ENCODE assay signal across 20 cellular contexts in genomic region chr21:8994640-8995511, GRCh38.
A peak's percentile ranks its signal among the peaks of the same experiment; 100 is the strongest.
DNase-seq lines count a peak whose midpoint lies in the region; ATAC-seq, FAIRE-seq and TF ChIP-seq lines count a peak whose summit lies in the region.
"Had no signal": no experiment of that assay in that cellular context is flagged by ENCODE, and none has a peak within 500 bp of the region (broad histone marks: within the 10 kb centered on the region; RNA-seq: fewer than 3 reads in every experiment).

No MANE protein-coding gene starts in this region.

- no peak for TF ChIP-seq CTCF in CD8-positive, alpha-beta T cell (IDR thresholded peaks at IDR 0.05)
- TF ChIP-seq CTCF in type B pancreatic cell (conservative IDR thresholded peaks at IDR 0.05): no peak

- peak; percentile 95 for FAIRE-seq in TTC549 (lab: Jason Lieb, UNC)

- no peak for ATAC-seq in CD8-positive, alpha-beta T cell
- ATAC-seq in HG02642 (IDR thresholded peaks at IDR 0.05; ENCODE audit: poor library complexity, unreplicated experiment): no peak

- H3K36me3 ChIP-seq in Karpas-422 (ENCODE audit: insufficient read depth, low read length): no peaks in the 10 kb centered on the region
- no peaks in the 10 kb centered on the region for H3K36me3 ChIP-seq in CD8-positive, alpha-beta T cell (ENCODE audit: insufficient read depth, low read length)
- H3K36me3 ChIP-seq: breast epithelium, upper lobe of left lung had no signal

- CTCF ChIA-PET in CD8-positive, alpha-beta T cell (lab: Charles Lee): no interaction called here

- H3K9me3 ChIP-seq in Karpas-422 (ENCODE audit: low read length): peaks cover 76% of the 10 kb centered on the region
- H3K9me3 ChIP-seq in CD8-positive, alpha-beta T cell (ENCODE audit: low read length): no peaks in the 10 kb centered on the region

- no peaks in the 10 kb centered on the region for H3K4me1 Mint-ChIP-seq in CD8-positive, alpha-beta T cell (ENCODE audit: low read depth)
- no peaks in the 10 kb centered on the region for H3K4me1 Mint-ChIP-seq in type B pancreatic cell (ENCODE audit: unreplicated experiment)
- H3K4me1 Mint-ChIP-seq: activated CD4-positive, alpha-beta T cell treated with anti-CD3 and anti-CD28 coated beads, Interleukin-2, amount 10 ng/mL, durations not matched to agents 7 days and 5 days had no signal

- H3K9ac ChIP-seq in Karpas-422 (ENCODE audit: low read length): no peak overlapping the region

- peaks cover 38% of the 10 kb centered on the region for H3K27me3 Mint-ChIP-seq in CD8-positive, alpha-beta T cell (ENCODE audit: low read depth)
- H3K27me3 Mint-ChIP-seq in type B pancreatic cell: no peaks in the 10 kb centered on the region
- H3K27me3 Mint-ChIP-seq: activated CD4-positive, alpha-beta T cell treated with anti-CD3 and anti-CD28 coated beads, Interleukin-2, amount 10 ng/mL, durations not matched to agents 7 days and 5 days had no signal

- intact Hi-C loops in CD8-positive, alpha-beta T cell (cut with DNase I, micrococcal nuclease): no loop called here
- intact Hi-C loops in cardiac septum (cut with DNase I): no loop called here

- DNase-seq in Daoy (ENCODE audit: low read depth) (peak; percentile 83), Karpas-422 (peak; percentile 40), iPS DF 19.7 (ENCODE audit: low read depth, low spot score) (peak; percentile 93), cardiac septum (ENCODE audit: low spot score) (no peak), type B pancreatic cell (ENCODE audit: extremely low spot score, unreplicated experiment) (no peak)
- DNase-seq in CD8-positive, alpha-beta T cell: no peak
- DNase-seq: activated CD4-positive, alpha-beta T cell treated with anti-CD3 and anti-CD28 coated beads, Interleukin-2, amount 10 ng/mL, durations not matched to agents 7 days and 5 days; activated effector memory CD4-positive, alpha-beta T cell treated with anti-CD3 and anti-CD28 coated beads, Interleukin-2, amount 50 U/mL, for 16 hours; dermis blood vessel endothelial cell; foreskin melanocyte; hypothalamus; MM.1S; NCI-H226; nucleus accumbens; stimulated activated CD8-positive, alpha-beta memory T cell treated with anti-CD3 and anti-CD28 coated beads, Interleukin-4, amount 100 ng/mL, for 48 hours; upper lobe of left lung had no signal

- no peak overlapping the region for H3K4me3 ChIP-seq in Karpas-422 (ENCODE audit: low read length)
- H3K4me3 ChIP-seq in CD8-positive, alpha-beta T cell (ENCODE audit: low read depth, low read length): no peak overlapping the region
- H3K4me3 ChIP-seq: breast epithelium, upper lobe of left lung had no signal

- no peak overlapping the region for H3K4me2 ChIP-seq in Karpas-422 (ENCODE audit: low read depth, low read length, poor library complexity, severe bottlenecking)

- no peaks in the 10 kb centered on the region for H3K4me1 ChIP-seq in Karpas-422 (ENCODE audit: low read length)
- H3K4me1 ChIP-seq in CD8-positive, alpha-beta T cell (ENCODE audit: insufficient read depth, low read length): no peaks in the 10 kb centered on the region
- H3K4me1 ChIP-seq: breast epithelium, upper lobe of left lung had no signal

- no peaks in the 10 kb centered on the region for H3K9me2 ChIP-seq in Karpas-422 (replicated peaks; ENCODE audit: insufficient read depth, low read length)

- no peak overlapping the region for H3K27ac ChIP-seq in Karpas-422 (ENCODE audit: low read length)
- no peak overlapping the region for H3K27ac ChIP-seq in CD8-positive, alpha-beta T cell (ENCODE audit: low read depth, low read length)
- H3K27ac ChIP-seq: breast epithelium, HL-60, upper lobe of left lung had no signal

- POLR2A ChIA-PET in CD8-positive, alpha-beta T cell (lab: Charles Lee): no interaction called here

- peaks cover 39% of the 10 kb centered on the region for H3K9me3 Mint-ChIP-seq in CD8-positive, alpha-beta T cell
- peaks cover 44% of the 10 kb centered on the region for H3K9me3 Mint-ChIP-seq in type B pancreatic cell

- no peaks in the 10 kb centered on the region for H4K20me1 ChIP-seq in Karpas-422 (ENCODE audit: insufficient read depth, low read depth, low read length)

- H3K79me2 ChIP-seq in Karpas-422 (ENCODE audit: low read length): no peaks in the 10 kb centered on the region

- H3K36me3 Mint-ChIP-seq in CD8-positive, alpha-beta T cell: no peaks in the 10 kb centered on the region
- H3K36me3 Mint-ChIP-seq in type B pancreatic cell: peaks cover 17% of the 10 kb centered on the region

- no peak overlapping the region for H2AFZ ChIP-seq in Karpas-422 (ENCODE audit: low read length)

- no peak overlapping the region for H3K27ac Mint-ChIP-seq in CD8-positive, alpha-beta T cell
- no peak overlapping the region for H3K27ac Mint-ChIP-seq in type B pancreatic cell
- H3K27ac Mint-ChIP-seq: activated CD4-positive, alpha-beta T cell treated with anti-CD3 and anti-CD28 coated beads, Interleukin-2, amount 10 ng/mL, durations not matched to agents 7 days and 5 days had no signal

- H3K27me3 ChIP-seq in Karpas-422 (ENCODE audit: low read length): no peaks in the 10 kb centered on the region
- peaks cover 8% of the 10 kb centered on the region for H3K27me3 ChIP-seq in CD8-positive, alpha-beta T cell (ENCODE audit: insufficient read depth, low read length)

- no peak overlapping the region for H3K4me3 Mint-ChIP-seq in CD8-positive, alpha-beta T cell
- H3K4me3 Mint-ChIP-seq in type B pancreatic cell: no peak overlapping the region
- H3K4me3 Mint-ChIP-seq: activated CD4-positive, alpha-beta T cell treated with anti-CD3 and anti-CD28 coated beads, Interleukin-2, amount 10 ng/mL, durations not matched to agents 7 days and 5 days had no signal

Comparison
In these comparisons a context has a peak if more than half of its experiments do, and no peak if none do; other contexts are left out.
1. DNase-seq: peak in Daoy (single experiment), Karpas-422 (single experiment) and iPS DF 19.7 (single experiment); none in CD8-positive, alpha-beta T cell (0 of 7), cardiac septum (single experiment) and type B pancreatic cell (single experiment).